8 cellular contexts compared by ENCODE assay signal in genomic region chr19:42242071-42242511, GRCh38. TPM values are rescaled to one million over a fixed set of nuclear protein-coding genes. Genes with fewer than 3 reads are reported as not detected.
DNase-seq lines count a peak whose midpoint lies in the region; ATAC-seq and TF ChIP-seq lines count a peak whose summit lies in the region.

No MANE protein-coding gene starts in this region.

- H3K23ac ChIP-seq in mesenchymal stem cell (ENCODE audit: low read length in 2 of 2) = peak overlapping the region in 1 of 2 experiments; percentile 81

- no peaks in the 10 kb centered on the region for H3K9me3 Mint-ChIP-seq in IgD-negative memory B cell

- H3K4me3 Mint-ChIP-seq in IgD-negative memory B cell = peak overlapping the region; percentile 84 to 94 (median 89)

- H3K27ac ChIP-seq in breast epithelium = peak overlapping the region; percentile 97 to 100
- H3K27ac ChIP-seq in mesenchymal stem cell (ENCODE audit: low read length, poor library complexity, severe bottlenecking) = peak overlapping the region; percentile 39
- H3K27ac ChIP-seq in upper lobe of right lung = peak overlapping the region; percentile 87

- H2AK5ac ChIP-seq in mesenchymal stem cell (ENCODE audit: low read length, severe bottlenecking) = no peak overlapping the region

- TF ChIP-seq POLR2A in breast epithelium (IDR thresholded peaks at IDR 0.05) = no peak

- H3K9me3 ChIP-seq in breast epithelium = no peaks in the 10 kb centered on the region
- H3K9me3 ChIP-seq in mesenchymal stem cell (ENCODE audit: control insufficient read depth, low read length) = no peaks in the 10 kb centered on the region
- no peaks in the 10 kb centered on the region for H3K9me3 ChIP-seq in upper lobe of right lung

- H3K27ac Mint-ChIP-seq in IgD-negative memory B cell = peak overlapping the region; percentile 63 to 95 (median 93)

- peak overlapping the region; percentile 77 for H2BK120ac ChIP-seq in mesenchymal stem cell (ENCODE audit: low read depth, low read length)

- peaks cover 2 to 9% of the 10 kb centered on the region in 2 donors for H3K4me1 ChIP-seq in breast epithelium
- peaks cover 26% of the 10 kb centered on the region for H3K4me1 ChIP-seq in mesenchymal stem cell (ENCODE audit: control insufficient read depth, insufficient read depth, low read depth, low read length)
- peaks cover 32% of the 10 kb centered on the region for H3K4me1 ChIP-seq in upper lobe of right lung

- peak overlapping the region; percentile 44 for H2AFZ ChIP-seq in mesenchymal stem cell (ENCODE audit: low read depth, low read length)

- H3K36me3 Mint-ChIP-seq in IgD-negative memory B cell = peaks cover 2% of the 10 kb centered on the region

- H3K14ac ChIP-seq in mesenchymal stem cell (ENCODE audit: low read length in 2 of 2) = peak overlapping the region; percentile 66 to 80

- DNase-seq in NCI-H1092 treated with DMSO at 0.1 percent for 48 hours (lab: John Stamatoyannopoulos, UW) (peak; percentile 3), NCI-H1092 (lab: John Stamatoyannopoulos, UW) (no peak), breast epithelium (ENCODE audit: low spot score in 2 of 2) (no peak), mesenchymal stem cell (peak; percentile 12), upper lobe of right lung (no peak), HuH-7 (ENCODE audit: low spot score) (no peak)
- DNase-seq in NK-92 treated with Interleukin-12 subunit alpha and Interleukin-12 subunit beta, amount 100 ng/mL, for 24 hours (lab: John Stamatoyannopoulos, UW) = no peak

- H3K4me3 ChIP-seq in breast epithelium (peak overlapping the region; percentile 88 to 92 (median 89)), mesenchymal stem cell (ENCODE audit: insufficient read depth in 1 of 2, low read depth in 1 of 2, low read length in 2 of 2) (peak overlapping the region; percentile 85 to 94), upper lobe of right lung (peak overlapping the region; percentile 88)

- no peaks in the 10 kb centered on the region for H3K27me3 Mint-ChIP-seq in IgD-negative memory B cell

- peak overlapping the region; percentile 76 to 84 for H3K18ac ChIP-seq in mesenchymal stem cell (ENCODE audit: low read depth in 1 of 2, low read length in 2 of 2)

- no peak for TF ChIP-seq CTCF in breast epithelium (IDR thresholded peaks at IDR 0.05)
- no peak for TF ChIP-seq CTCF in upper lobe of right lung (IDR thresholded peaks at IDR 0.05)

- H2BK15ac ChIP-seq in mesenchymal stem cell (ENCODE audit: low read depth, poor library complexity, severe bottlenecking) = no peak overlapping the region

- peak overlapping the region; percentile 84 for H3K4me2 ChIP-seq in mesenchymal stem cell (ENCODE audit: low read length, poor library complexity, severe bottlenecking)

- 1% methylated on average over 35 of the region's 49 CpGs for WGBS in mesenchymal stem cell

- H3K4ac ChIP-seq in mesenchymal stem cell (ENCODE audit: low read depth in 1 of 2, low read length in 2 of 2) = peak overlapping the region; percentile 60 to 83

- H3K27me3 ChIP-seq in breast epithelium = no peaks in the 10 kb centered on the region
- no peaks in the 10 kb centered on the region for H3K27me3 ChIP-seq in mesenchymal stem cell (ENCODE audit: control insufficient read depth in 1 of 2, insufficient read depth in 1 of 2, low read length in 2 of 2)
- H3K27me3 ChIP-seq in upper lobe of right lung = no peaks in the 10 kb centered on the region

- ATAC-seq in upper lobe of right lung = no peak

- peak overlapping the region; percentile 99 for H3K9ac ChIP-seq in mesenchymal stem cell (ENCODE audit: low read length)

- H3K79me1 ChIP-seq in mesenchymal stem cell (replicated peaks; ENCODE audit: low read length, poor library complexity, severe bottlenecking) = peaks cover 22% of the 10 kb centered on the region

- H3K4me1 Mint-ChIP-seq in IgD-negative memory B cell = peaks cover 16 to 26% (median 20%) of the 10 kb centered on the region in 3 donors

- H2BK12ac ChIP-seq in mesenchymal stem cell (ENCODE audit: low read length in 2 of 2) = no peak overlapping the region

- H4K91ac ChIP-seq in mesenchymal stem cell (ENCODE audit: low read length) = peak overlapping the region; percentile 85

- peak overlapping the region; percentile 79 for H2BK5ac ChIP-seq in mesenchymal stem cell (ENCODE audit: low read depth, low read length, poor library complexity, severe bottlenecking)

- H3K36me3 ChIP-seq in breast epithelium = no peaks in the 10 kb centered on the region
- H3K36me3 ChIP-seq in mesenchymal stem cell (ENCODE audit: control insufficient read depth in 1 of 2, insufficient read depth in 2 of 2, low read depth in 1 of 2, low read length in 2 of 2) = peaks cover 18 to 27% of the 10 kb centered on the region in 2 experiments
- H3K36me3 ChIP-seq in upper lobe of right lung = peaks cover 11% of the 10 kb centered on the region

- H4K8ac ChIP-seq in mesenchymal stem cell (ENCODE audit: low read length) = peak overlapping the region; percentile 93

- intact Hi-C loops in breast epithelium (cut with DNase I; ENCODE audit: low total_unique reads) = no loop called here
- intact Hi-C loops in upper lobe of right lung (cut with DNase I) = no loop called here

RNA-seq across cellular contexts. Expression of gene GSK3A, which starts 0.3 kb away (rescaled TPM):
- 24.5 TPM for polyA plus RNA-seq in IgD-negative memory B cell
- 10 to 100 TPM; 18.7 to 22.1 (median 19.8) TPM for total RNA-seq in breast epithelium
- polyA plus RNA-seq in mesenchymal stem cell (2013, experiment 1 of 2) = 60.9 TPM
- polyA plus RNA-seq in mesenchymal stem cell (2013, experiment 2 of 2) = 57.5 TPM
- 38.7 TPM for total RNA-seq in upper lobe of right lung

RNA-seq across cellular contexts. Expression of gene ERF, which starts 12.8 kb away (rescaled TPM):
- 6.7 TPM for polyA plus RNA-seq in IgD-negative memory B cell
- total RNA-seq in breast epithelium (10 to 100 TPM; 11.4 to 38.6 (median 24.3) TPM), upper lobe of right lung (53.9 TPM)
- polyA plus RNA-seq in mesenchymal stem cell (2013, experiment 1 of 2) = 57.9 TPM
- polyA plus RNA-seq in mesenchymal stem cell (2013, experiment 2 of 2) = 59.6 TPM

RNA-seq across cellular contexts. Expression of gene ZNF526, which starts 22.0 kb away (rescaled TPM):
- polyA plus RNA-seq in IgD-negative memory B cell = 8.0 TPM
- total RNA-seq in breast epithelium = 1 to 10 TPM; 4.0 to 6.9 (median 6.0) TPM
- polyA plus RNA-seq in mesenchymal stem cell (2013, experiment 1 of 2) = 6.4 TPM
- polyA plus RNA-seq in mesenchymal stem cell (2013, experiment 2 of 2) = 6.4 TPM
- total RNA-seq in upper lobe of right lung = 9.6 TPM

RNA-seq across cellular contexts. Expression of gene DEDD2, which starts 24.6 kb away (rescaled TPM):
- polyA plus RNA-seq in IgD-negative memory B cell = 159 TPM
- total RNA-seq in breast epithelium = 10 to 100 TPM; 31.4 to 64.0 (median 37.0) TPM
- polyA plus RNA-seq in mesenchymal stem cell (2013, experiment 1 of 2) = 17.2 TPM
- polyA plus RNA-seq in mesenchymal stem cell (2013, experiment 2 of 2) = 17.0 TPM
- 25.1 TPM for total RNA-seq in upper lobe of right lung

RNA-seq across cellular contexts. Expression of gene CIC, which starts 27.0 kb away (rescaled TPM):
- 4.5 TPM for polyA plus RNA-seq in IgD-negative memory B cell
- total RNA-seq in breast epithelium (10 to 100 TPM; 20.2 to 25.6 (median 24.9) TPM), upper lobe of right lung (76.7 TPM)
- polyA plus RNA-seq in mesenchymal stem cell (2013, experiment 1 of 2) = 55.2 TPM
- 52.0 TPM for polyA plus RNA-seq in mesenchymal stem cell (2013, experiment 2 of 2)

Comparison
In these comparisons a context has a peak if more than half of its experiments do, and no peak if none do; other contexts are left out.
1. DNase-seq: peak in NCI-H1092 treated with DMSO at 0.1 percent for 48 hours (single experiment) and mesenchymal stem cell (single experiment); none in NCI-H1092 (single experiment), breast epithelium (0 of 2), upper lobe of right lung (single experiment), NK-92 treated with Interleukin-12 subunit alpha and Interleukin-12 subunit beta, amount 100 ng/mL, for 24 hours (single experiment) and HuH-7 (single experiment).
2. H3K27ac ChIP-seq: peak in every context shown above with its lines; median percentile 98 in breast epithelium; 87 in upper lobe of right lung; 39 in mesenchymal stem cell.
3. Peak in every context shown above with its lines, with median percentiles within 50 percentile points of each other: H3K4me3 ChIP-seq.